10 cellular contexts compared by ENCODE assay signal in genomic region chr13:91381371-91381770, GRCh38. TPM values are rescaled to one million over a fixed set of nuclear protein-coding genes. Genes with fewer than 3 reads are reported as not detected.
DNase-seq lines count a peak whose midpoint lies in the region; ATAC-seq and TF ChIP-seq lines count a peak whose summit lies in the region.
"Had no signal": no experiment of that assay in that cellular context is flagged by ENCODE, and none has a peak within 500 bp of the region (broad histone marks: within the 10 kb centered on the region; RNA-seq: fewer than 3 reads in every experiment).

No MANE protein-coding gene starts in this region.

- peaks cover 0 to 2% (median 0%) of the 10 kb centered on the region in 3 donors for H3K27me3 Mint-ChIP-seq in CD14-positive monocyte (ENCODE audit: low read depth in 3 of 3)

- peak; percentile 62 for TF ChIP-seq CTCF in WERI-Rb-1 (IDR thresholded peaks at IDR 0.05; ENCODE audit: low read depth, low read length)
- peak; percentile 36 to 49 (median 43) for TF ChIP-seq CTCF in right lobe of liver (IDR thresholded peaks at IDR 0.05)
- TF ChIP-seq CTCF in CD14-positive monocyte (IDR thresholded peaks at IDR 0.05) = no peak

- H3K36me3 Mint-ChIP-seq in CD14-positive monocyte = no peaks in the 10 kb centered on the region
- H3K36me3 Mint-ChIP-seq: naive B cell had no signal

- intact Hi-C loops in right lobe of liver (cut with DNase I) = no loop called here
- intact Hi-C loops in CD14-positive monocyte (cut with micrococcal nuclease) = no loop called here

- H3K27me3 ChIP-seq in WERI-Rb-1 (ENCODE audit: insufficient read depth, low read depth, severe bottlenecking) (no peaks in the 10 kb centered on the region), right lobe of liver (no peaks in the 10 kb centered on the region)

- H3K4me3 Mint-ChIP-seq in CD14-positive monocyte = no peak overlapping the region
- H3K4me3 Mint-ChIP-seq: naive B cell; stimulated activated naive CD8-positive, alpha-beta T cell treated with anti-CD3 and anti-CD28 coated beads, Interleukin-15, Interleukin-2, amounts not matched to agents 100 ng/mL and 50 ng/mL, for 24 hours had no signal

- H3K4me1 Mint-ChIP-seq in CD14-positive monocyte = no peaks in the 10 kb centered on the region
- H3K4me1 Mint-ChIP-seq: naive B cell had no signal

- no peak for TF ChIP-seq POLR2A in right lobe of liver (IDR thresholded peaks at IDR 0.05)

- H3K4me3 ChIP-seq in WERI-Rb-1 (ENCODE audit: low read depth, low read length) (no peak overlapping the region), right lobe of liver (no peak overlapping the region)

- H3K27ac Mint-ChIP-seq in CD14-positive monocyte = no peak overlapping the region
- H3K27ac Mint-ChIP-seq: naive B cell; stimulated activated naive CD8-positive, alpha-beta T cell treated with anti-CD3 and anti-CD28 coated beads, Interleukin-15, Interleukin-2, amounts not matched to agents 100 ng/mL and 50 ng/mL, for 24 hours had no signal

- H3K36me3 ChIP-seq in WERI-Rb-1 = no peaks in the 10 kb centered on the region
- no peaks in the 10 kb centered on the region for H3K36me3 ChIP-seq in right lobe of liver

- H3K9me3 Mint-ChIP-seq in CD14-positive monocyte = no peaks in the 10 kb centered on the region
- H3K9me3 Mint-ChIP-seq: stimulated activated naive CD8-positive, alpha-beta T cell treated with anti-CD3 and anti-CD28 coated beads, Interleukin-15, Interleukin-2, amounts not matched to agents 100 ng/mL and 50 ng/mL, for 24 hours had no signal

- peak; percentile 12 for DNase-seq in EH (ENCODE audit: low read depth)
- DNase-seq in WERI-Rb-1 = peak; percentile 54
- no peak for DNase-seq in right lobe of liver
- DNase-seq in CD14-positive monocyte (ENCODE audit: low spot score) = no peak
- no peak for DNase-seq in COLO829 (ENCODE audit: low spot score)
- DNase-seq in activated CD4-positive, CD25-positive, alpha-beta regulatory T cell treated with anti-CD3 and anti-CD28 coated beads, Interleukin-2, amount 50 U/mL, for 72 hours = no peak
- no peak for DNase-seq in activated T-cell treated with anti-CD3 and anti-CD28 coated beads, Interleukin-2, amount 50 U/mL, for 1 hour
- DNase-seq: naive B cell had no signal

- ATAC-seq in HG02973 (IDR thresholded peaks at IDR 0.05; ENCODE audit: unreplicated experiment) = peak; percentile 45
- ATAC-seq in right lobe of liver = peak in 2 of 4 donors; percentile 36 to 53

- no peak overlapping the region for H3K27ac ChIP-seq in WERI-Rb-1
- H3K27ac ChIP-seq in right lobe of liver = no peak overlapping the region

- H3K9me3 ChIP-seq in WERI-Rb-1 (ENCODE audit: severe bottlenecking) (no peaks in the 10 kb centered on the region), right lobe of liver (no peaks in the 10 kb centered on the region)

- H3K4me1 ChIP-seq in right lobe of liver = no peaks in the 10 kb centered on the region

RNA-seq across cellular contexts. Expression of gene GPC5, which starts 17.1 kb away (rescaled TPM):
- under 1 TPM; 0.12 to 0.99 (median 0.66) TPM for total RNA-seq in right lobe of liver
- polyA plus RNA-seq in CD14-positive monocyte = not detected

RNA-seq across cellular contexts. Expression of gene MIR17HG, which starts 33.9 kb away (rescaled TPM):
- 1 to 10 TPM; 1.8 to 3.8 (median 2.4) TPM for total RNA-seq in right lobe of liver
- polyA plus RNA-seq in CD14-positive monocyte = under 1 TPM; 0.05 to 0.30 TPM

Comparison
In these comparisons a context has a peak if more than half of its experiments do, and no peak if none do; other contexts are left out.
1. DNase-seq: peak in EH (single experiment) and WERI-Rb-1 (single experiment); none in right lobe of liver (0 of 3), CD14-positive monocyte (single experiment), COLO829 (single experiment), activated CD4-positive, CD25-positive, alpha-beta regulatory T cell treated with anti-CD3 and anti-CD28 coated beads, Interleukin-2, amount 50 U/mL, for 72 hours (single experiment) and activated T-cell treated with anti-CD3 and anti-CD28 coated beads, Interleukin-2, amount 50 U/mL, for 1 hour (single experiment).